In the genomic region with DNA sequence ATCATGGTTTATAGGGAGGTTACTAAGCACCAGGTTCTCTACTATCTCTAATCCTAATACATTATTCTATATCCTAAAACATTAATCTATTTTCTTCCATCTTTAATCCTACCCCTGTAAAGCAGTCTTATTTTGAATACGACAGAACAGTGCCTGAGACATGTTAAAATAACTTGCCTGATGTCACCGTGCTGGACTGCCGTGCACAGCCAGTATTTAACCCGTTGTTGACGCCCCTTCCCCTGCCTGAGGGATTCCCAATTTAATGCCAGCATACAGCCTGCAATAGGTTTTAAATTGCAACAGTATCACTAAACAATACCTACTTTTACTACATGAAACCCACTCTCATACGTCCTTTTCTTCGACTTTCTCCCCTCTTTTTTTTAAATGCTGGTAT, we compare ENCODE assay signal across 27 cellular contexts.
DNase-seq lines count a peak whose midpoint lies in the region; ATAC-seq and TF ChIP-seq lines count a peak whose summit lies in the region.
"Had no signal": no experiment of that assay in that cellular context is flagged by ENCODE, and none has a peak within 500 bp of the region (broad histone marks: within the 10 kb centered on the region; RNA-seq: fewer than 3 reads in every experiment).

No MANE protein-coding gene starts in this region.

- H3K18ac ChIP-seq in mesenchymal stem cell (ENCODE audit: low read depth in 1 of 2, low read length in 2 of 2) = no peak overlapping the region

- H4K20me1 ChIP-seq in smooth muscle cell (ENCODE audit: low read depth) = no peaks in the 10 kb centered on the region

- H3K4me1 Mint-ChIP-seq in activated T-helper 17 cell treated with anti-CD3 and anti-CD28 coated beads, Interleukin-2, amount 50 U/mL, for 72 hours = peaks cover 41% of the 10 kb centered on the region

- peaks cover 0 to 3% (median 0%) of the 10 kb centered on the region in 9 donors for H3K36me3 ChIP-seq in heart left ventricle
- no peaks in the 10 kb centered on the region for H3K36me3 ChIP-seq in right atrium auricular region
- H3K36me3 ChIP-seq in mesenchymal stem cell (ENCODE audit: control insufficient read depth in 1 of 2, insufficient read depth in 2 of 2, low read depth in 1 of 2, low read length in 2 of 2) = peaks cover 2 to 4% of the 10 kb centered on the region in 2 experiments
- no peaks in the 10 kb centered on the region for H3K36me3 ChIP-seq in smooth muscle cell (ENCODE audit: low read depth)
- H3K36me3 ChIP-seq: SJSA1 had no signal

- H3K27ac Mint-ChIP-seq in activated T-helper 17 cell treated with anti-CD3 and anti-CD28 coated beads, Interleukin-2, amount 50 U/mL, for 72 hours = peak overlapping the region; percentile 23
- no peak overlapping the region for H3K27ac Mint-ChIP-seq in activated naive CD4-positive, alpha-beta T cell treated with anti-CD3 and anti-CD28 coated beads, Interleukin-2, amount 50 U/mL, for 72 hours
- H3K27ac Mint-ChIP-seq: activated CD4-positive, alpha-beta memory T cell treated with anti-CD3 and anti-CD28 coated beads for 36 hours; B cell; dendritic cell treated with granulocyte-macrophage colony-stimulating factor and Interleukin-4, amounts not matched to agents 40 ng/mL and 50 ng/mL, for 4 days had no signal

- no peak overlapping the region for H4K8ac ChIP-seq in mesenchymal stem cell (ENCODE audit: low read length)

- H3K4me2 ChIP-seq in mesenchymal stem cell (ENCODE audit: low read length, poor library complexity, severe bottlenecking) (no peak overlapping the region), smooth muscle cell (no peak overlapping the region)

- TF ChIP-seq CTCF in heart left ventricle (IDR thresholded peaks at IDR 0.05) (no peak), right atrium auricular region (IDR thresholded peaks at IDR 0.05) (no peak), smooth muscle cell (IDR thresholded peaks at IDR 0.05; ENCODE audit: borderline replicate concordance, insufficient read depth, poor library complexity, severe bottlenecking) (no peak)

- ATAC-seq in heart left ventricle = peak; percentile 57 to 76 (median 70)
- ATAC-seq in activated T-helper 17 cell treated with anti-CD3 and anti-CD28 coated beads, Interleukin-2, amount 50 U/mL, for 72 hours (replicated peaks) = no peak
- no peak for ATAC-seq in activated naive CD4-positive, alpha-beta T cell treated with anti-CD3 and anti-CD28 coated beads, Interleukin-2, amount 50 U/mL, for 72 hours

- no peaks in the 10 kb centered on the region for H3K27me3 ChIP-seq in heart left ventricle
- H3K27me3 ChIP-seq in right atrium auricular region = no peaks in the 10 kb centered on the region
- H3K27me3 ChIP-seq in mesenchymal stem cell (ENCODE audit: control insufficient read depth in 1 of 2, insufficient read depth in 1 of 2, low read length in 2 of 2) = no peaks in the 10 kb centered on the region
- H3K27me3 ChIP-seq in smooth muscle cell (ENCODE audit: low read depth) = no peaks in the 10 kb centered on the region
- H3K27me3 ChIP-seq: SJSA1 had no signal

- intact Hi-C loops in heart left ventricle (cut with DNase I) = no loop called here

- H3K4me3 Mint-ChIP-seq in activated T-helper 17 cell treated with anti-CD3 and anti-CD28 coated beads, Interleukin-2, amount 50 U/mL, for 72 hours = no peak overlapping the region
- H3K4me3 Mint-ChIP-seq: activated CD4-positive, alpha-beta memory T cell treated with anti-CD3 and anti-CD28 coated beads for 36 hours; B cell; dendritic cell treated with granulocyte-macrophage colony-stimulating factor and Interleukin-4, amounts not matched to agents 40 ng/mL and 50 ng/mL, for 4 days; IgD-negative memory B cell had no signal

- H3K4me3 ChIP-seq in heart left ventricle (no peak overlapping the region), right atrium auricular region (no peak overlapping the region), mesenchymal stem cell (ENCODE audit: insufficient read depth in 1 of 2, low read depth in 1 of 2, low read length in 2 of 2) (no peak overlapping the region), smooth muscle cell (no peak overlapping the region)
- H3K4me3 ChIP-seq: lung, SJSA1 had no signal

- H2BK12ac ChIP-seq in mesenchymal stem cell (ENCODE audit: low read length in 2 of 2) = no peak overlapping the region

- H3F3A ChIP-seq in smooth muscle cell (ENCODE audit: low read depth) = peaks cover 5% of the 10 kb centered on the region

- H3K9ac ChIP-seq in mesenchymal stem cell (ENCODE audit: low read length) (no peak overlapping the region), smooth muscle cell (ENCODE audit: low read depth) (peak overlapping the region; percentile 10)

- H2BK120ac ChIP-seq in mesenchymal stem cell (ENCODE audit: low read depth, low read length) = no peak overlapping the region

- TF ChIP-seq POLR2A in heart left ventricle (IDR thresholded peaks at IDR 0.05) = no peak

- no peaks in the 10 kb centered on the region for H3K79me2 ChIP-seq in smooth muscle cell (ENCODE audit: low read depth)

- H3K27ac ChIP-seq in heart left ventricle (peak overlapping the region; percentile 2 to 77 (median 64)), right atrium auricular region (no peak overlapping the region), mesenchymal stem cell (ENCODE audit: low read length, poor library complexity, severe bottlenecking) (no peak overlapping the region), smooth muscle cell (ENCODE audit: low read depth) (peak overlapping the region; percentile 70)
- H3K27ac ChIP-seq: SJSA1 had no signal

- H3K4me1 ChIP-seq in heart left ventricle = peaks cover 0 to 57% (median 25%) of the 10 kb centered on the region in 12 donors
- H3K4me1 ChIP-seq in right atrium auricular region = peaks cover 0 to 29% of the 10 kb centered on the region in 2 donors
- H3K4me1 ChIP-seq in mesenchymal stem cell (ENCODE audit: control insufficient read depth, insufficient read depth, low read depth, low read length) = peaks cover 21% of the 10 kb centered on the region
- H3K4me1 ChIP-seq in smooth muscle cell (ENCODE audit: low read depth) = peaks cover 29% of the 10 kb centered on the region

- peak overlapping the region; percentile 75 for H2AK5ac ChIP-seq in mesenchymal stem cell (ENCODE audit: low read length, severe bottlenecking)

- H2AFZ ChIP-seq in mesenchymal stem cell (ENCODE audit: low read depth, low read length) (no peak overlapping the region), smooth muscle cell (ENCODE audit: low read depth) (no peak overlapping the region)

- WGBS in heart left ventricle, 4 donors = 31 to 41% (median 37%) methylated on average over 7 of the region's 7 CpGs
- 63% methylated on average over 7 of the region's 7 CpGs for WGBS in mesenchymal stem cell
- WGBS in smooth muscle cell (ENCODE audit: low lambda C conversion rate) = 42% methylated on average over 7 of the region's 7 CpGs

- no peak overlapping the region for H3K14ac ChIP-seq in mesenchymal stem cell (ENCODE audit: low read length in 2 of 2)

- H3K23ac ChIP-seq in mesenchymal stem cell (ENCODE audit: low read length in 2 of 2) = no peak overlapping the region

- H3K27me3 Mint-ChIP-seq in activated T-helper 17 cell treated with anti-CD3 and anti-CD28 coated beads, Interleukin-2, amount 50 U/mL, for 72 hours = no peaks in the 10 kb centered on the region
- H3K27me3 Mint-ChIP-seq: activated CD4-positive, alpha-beta memory T cell treated with anti-CD3 and anti-CD28 coated beads for 36 hours; B cell; dendritic cell treated with granulocyte-macrophage colony-stimulating factor and Interleukin-4, amounts not matched to agents 40 ng/mL and 50 ng/mL, for 4 days; IgD-negative memory B cell had no signal

- peaks cover 24% of the 10 kb centered on the region for H3K79me1 ChIP-seq in mesenchymal stem cell (replicated peaks; ENCODE audit: low read length, poor library complexity, severe bottlenecking)

- no peak overlapping the region for H3K4ac ChIP-seq in mesenchymal stem cell (ENCODE audit: low read depth in 1 of 2, low read length in 2 of 2)

- DNase-seq in heart left ventricle (peak in 1 of 5 donors; percentile 32), right atrium auricular region (ENCODE audit: low spot score) (no peak), mesenchymal stem cell (no peak), smooth muscle cell (lab: John Stamatoyannopoulos, UW; ENCODE audit: unreplicated experiment) (no peak), hippocampal formation (lab: John Stamatoyannopoulos, UW) (no peak), A172 (ENCODE audit: low spot score) (no peak)
- no peak for DNase-seq in activated naive CD4-positive, alpha-beta T cell treated with anti-CD3 and anti-CD28 coated beads, Interleukin-2, amount 50 U/mL, for 72 hours (ENCODE audit: low spot score in 2 of 2)
- DNase-seq: activated CD4-positive, alpha-beta memory T cell treated with anti-CD3 and anti-CD28 coated beads for 36 hours; activated CD4-positive, CD25-positive, alpha-beta regulatory T cell treated with anti-CD3 and anti-CD28 coated beads, Interleukin-2, amount 50 U/mL, for 72 hours; activated CD8-positive, alpha-beta memory T cell treated with anti-CD3 and anti-CD28 coated beads, Interleukin-2, amount 50 U/mL, for 4 hours; activated naive CD4-positive, alpha-beta T cell treated with anti-CD3 and anti-CD28 coated beads, Interleukin-2, amount 50 U/mL, for 16 hours; anterior cingulate cortex; caudate nucleus; H7; kidney; NCI-H1092 treated with DMSO at 0.1 percent for 48 hours; NCI-H187 treated with DMSO at 0.1 percent for 48 hours; NCI-H526 treated with DMSO at 0.1 percent for 48 hours; nucleus accumbens; stimulated activated CD4-positive, alpha-beta T cell treated with anti-CD3 and anti-CD28 coated beads, Interleukin-2, amount 100 ng/mL, for 24 hours; trophoblast cell had no signal

- H4K91ac ChIP-seq in mesenchymal stem cell (ENCODE audit: low read length) = no peak overlapping the region

- no peaks in the 10 kb centered on the region for H3K9me3 ChIP-seq in heart left ventricle
- H3K9me3 ChIP-seq in right atrium auricular region = no peaks in the 10 kb centered on the region
- H3K9me3 ChIP-seq in mesenchymal stem cell (ENCODE audit: control insufficient read depth, low read length) = no peaks in the 10 kb centered on the region
- no peaks in the 10 kb centered on the region for H3K9me3 ChIP-seq in smooth muscle cell (replicated peaks; ENCODE audit: low read depth)
- H3K9me3 ChIP-seq: SJSA1 had no signal

- no peak overlapping the region for H2BK15ac ChIP-seq in mesenchymal stem cell (ENCODE audit: low read depth, poor library complexity, severe bottlenecking)

- H3K36me3 Mint-ChIP-seq in activated T-helper 17 cell treated with anti-CD3 and anti-CD28 coated beads, Interleukin-2, amount 50 U/mL, for 72 hours (ENCODE audit: low read depth) = peaks cover 28% of the 10 kb centered on the region
- H3K36me3 Mint-ChIP-seq in activated naive CD4-positive, alpha-beta T cell treated with anti-CD3 and anti-CD28 coated beads, Interleukin-2, amount 50 U/mL, for 72 hours = peaks cover 5 to 14% of the 10 kb centered on the region in 2 donors

- no peak overlapping the region for H2BK5ac ChIP-seq in mesenchymal stem cell (ENCODE audit: low read depth, low read length, poor library complexity, severe bottlenecking)

- H3K9me3 Mint-ChIP-seq in activated T-helper 17 cell treated with anti-CD3 and anti-CD28 coated beads, Interleukin-2, amount 50 U/mL, for 72 hours = no peaks in the 10 kb centered on the region
- H3K9me3 Mint-ChIP-seq in activated naive CD4-positive, alpha-beta T cell treated with anti-CD3 and anti-CD28 coated beads, Interleukin-2, amount 50 U/mL, for 72 hours = no peaks in the 10 kb centered on the region
- H3K9me3 Mint-ChIP-seq: activated CD4-positive, alpha-beta memory T cell treated with anti-CD3 and anti-CD28 coated beads for 36 hours; dendritic cell treated with granulocyte-macrophage colony-stimulating factor and Interleukin-4, amounts not matched to agents 40 ng/mL and 50 ng/mL, for 4 days; IgD-negative memory B cell had no signal

Comparison
In these comparisons a context has a peak if more than half of its experiments do, and no peak if none do; other contexts are left out.
1. H3K27ac ChIP-seq: peak in heart left ventricle (12 of 12) and smooth muscle cell (single experiment); none in right atrium auricular region (0 of 2) and mesenchymal stem cell (single experiment).
2. ATAC-seq: peak in heart left ventricle (4 of 4); none in activated T-helper 17 cell treated with anti-CD3 and anti-CD28 coated beads, Interleukin-2, amount 50 U/mL, for 72 hours (single experiment) and activated naive CD4-positive, alpha-beta T cell treated with anti-CD3 and anti-CD28 coated beads, Interleukin-2, amount 50 U/mL, for 72 hours (0 of 2).